1 cellular context compared by ENCODE assay signal in the genomic region with DNA sequence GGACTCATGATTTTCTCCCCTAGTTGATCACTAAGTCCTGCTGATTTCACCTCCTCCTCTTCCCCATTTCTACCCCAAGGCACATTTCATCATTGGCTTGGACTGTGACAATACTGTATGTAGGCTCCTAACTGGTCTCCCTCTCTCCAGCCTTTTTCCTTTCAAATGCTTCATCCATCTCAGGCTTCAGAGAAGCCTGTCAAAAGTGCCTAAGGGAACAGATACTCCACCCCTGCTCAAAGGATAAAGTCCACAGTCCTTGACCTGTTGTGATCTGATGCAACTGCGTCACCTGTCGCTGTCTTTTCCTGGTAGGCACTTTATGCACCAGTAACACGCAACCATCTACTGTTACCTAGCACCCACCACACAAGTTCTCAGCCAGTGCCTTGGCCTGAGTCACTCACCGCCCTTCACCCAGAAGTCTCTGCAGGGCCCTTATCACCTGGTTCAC.
A peak's percentile ranks its signal among the peaks of the same experiment; 100 is the strongest.
TF ChIP-seq lines count a peak whose summit lies in the region.

No MANE protein-coding gene starts in this region.

TF ChIP-seq in HepG2, 621 proteins besides CTCF, POLR2A, EP300 and RAD21 (continued from another document):
- no peak for TF ChIP-seq RAD51 (IDR thresholded peaks at IDR 0.05; ENCODE audit: borderline replicate concordance)
- TF ChIP-seq, protein P1, sequence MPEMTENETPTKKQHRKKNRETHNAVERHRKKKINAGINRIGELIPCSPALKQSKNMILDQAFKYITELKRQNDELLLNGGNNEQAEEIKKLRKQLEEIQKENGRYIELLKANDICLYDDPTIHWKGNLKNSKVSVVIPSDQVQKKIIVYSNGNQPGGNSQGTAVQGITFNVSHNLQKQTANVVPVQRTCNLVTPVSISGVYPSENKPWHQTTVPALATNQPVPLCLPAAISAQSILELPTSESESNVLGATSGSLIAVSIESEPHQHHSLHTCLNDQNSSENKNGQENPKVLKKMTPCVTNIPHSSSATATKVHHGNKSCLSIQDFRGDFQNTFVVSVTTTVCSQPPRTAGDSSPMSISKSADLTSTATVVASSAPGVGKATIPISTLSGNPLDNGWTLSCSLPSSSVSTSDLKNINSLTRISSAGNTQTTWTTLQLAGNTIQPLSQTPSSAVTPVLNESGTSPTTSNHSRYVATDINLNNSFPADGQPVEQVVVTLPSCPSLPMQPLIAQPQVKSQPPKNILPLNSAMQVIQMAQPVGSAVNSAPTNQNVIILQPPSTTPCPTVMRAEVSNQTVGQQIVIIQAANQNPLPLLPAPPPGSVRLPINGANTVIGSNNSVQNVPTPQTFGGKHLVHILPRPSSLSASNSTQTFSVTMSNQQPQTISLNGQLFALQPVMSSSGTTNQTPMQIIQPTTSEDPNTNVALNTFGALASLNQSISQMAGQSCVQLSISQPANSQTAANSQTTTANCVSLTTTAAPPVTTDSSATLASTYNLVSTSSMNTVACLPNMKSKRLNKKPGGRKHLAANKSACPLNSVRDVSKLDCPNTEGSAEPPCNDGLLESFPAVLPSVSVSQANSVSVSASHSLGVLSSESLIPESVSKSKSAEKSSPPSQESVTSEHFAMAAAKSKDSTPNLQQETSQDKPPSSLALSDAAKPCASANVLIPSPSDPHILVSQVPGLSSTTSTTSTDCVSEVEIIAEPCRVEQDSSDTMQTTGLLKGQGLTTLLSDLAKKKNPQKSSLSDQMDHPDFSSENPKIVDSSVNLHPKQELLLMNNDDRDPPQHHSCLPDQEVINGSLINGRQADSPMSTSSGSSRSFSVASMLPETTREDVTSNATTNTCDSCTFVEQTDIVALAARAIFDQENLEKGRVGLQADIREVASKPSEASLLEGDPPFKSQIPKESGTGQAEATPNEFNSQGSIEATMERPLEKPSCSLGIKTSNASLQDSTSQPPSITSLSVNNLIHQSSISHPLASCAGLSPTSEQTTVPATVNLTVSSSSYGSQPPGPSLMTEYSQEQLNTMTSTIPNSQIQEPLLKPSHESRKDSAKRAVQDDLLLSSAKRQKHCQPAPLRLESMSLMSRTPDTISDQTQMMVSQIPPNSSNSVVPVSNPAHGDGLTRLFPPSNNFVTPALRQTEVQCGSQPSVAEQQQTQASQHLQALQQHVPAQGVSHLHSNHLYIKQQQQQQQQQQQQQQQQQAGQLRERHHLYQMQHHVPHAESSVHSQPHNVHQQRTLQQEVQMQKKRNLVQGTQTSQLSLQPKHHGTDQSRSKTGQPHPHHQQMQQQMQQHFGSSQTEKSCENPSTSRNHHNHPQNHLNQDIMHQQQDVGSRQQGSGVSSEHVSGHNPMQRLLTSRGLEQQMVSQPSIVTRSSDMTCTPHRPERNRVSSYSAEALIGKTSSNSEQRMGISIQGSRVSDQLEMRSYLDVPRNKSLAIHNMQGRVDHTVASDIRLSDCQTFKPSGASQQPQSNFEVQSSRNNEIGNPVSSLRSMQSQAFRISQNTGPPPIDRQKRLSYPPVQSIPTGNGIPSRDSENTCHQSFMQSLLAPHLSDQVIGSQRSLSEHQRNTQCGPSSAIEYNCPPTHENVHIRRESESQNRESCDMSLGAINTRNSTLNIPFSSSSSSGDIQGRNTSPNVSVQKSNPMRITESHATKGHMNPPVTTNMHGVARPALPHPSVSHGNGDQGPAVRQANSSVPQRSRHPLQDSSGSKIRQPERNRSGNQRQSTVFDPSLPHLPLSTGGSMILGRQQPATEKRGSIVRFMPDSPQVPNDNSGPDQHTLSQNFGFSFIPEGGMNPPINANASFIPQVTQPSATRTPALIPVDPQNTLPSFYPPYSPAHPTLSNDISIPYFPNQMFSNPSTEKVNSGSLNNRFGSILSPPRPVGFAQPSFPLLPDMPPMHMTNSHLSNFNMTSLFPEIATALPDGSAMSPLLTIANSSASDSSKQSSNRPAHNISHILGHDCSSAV (CRISPR knock-in tag; IDR thresholded peaks at IDR 0.05; ENCODE audit: borderline replicate concordance) = no peak
- TF ChIP-seq ZMYM2 (CRISPR knock-in tag; IDR thresholded peaks at IDR 0.05) = peak; percentile 62; the same call in 1 of the 2 replicates
- no peak for TF ChIP-seq FOXA1 (IDR thresholded peaks at IDR 0.05)
- TF ChIP-seq FOXA1 (CRISPR knock-in tag; IDR thresholded peaks at IDR 0.05) = peak; percentile 39; the same call in 1 of the 2 replicates
- TF ChIP-seq, protein P2, sequence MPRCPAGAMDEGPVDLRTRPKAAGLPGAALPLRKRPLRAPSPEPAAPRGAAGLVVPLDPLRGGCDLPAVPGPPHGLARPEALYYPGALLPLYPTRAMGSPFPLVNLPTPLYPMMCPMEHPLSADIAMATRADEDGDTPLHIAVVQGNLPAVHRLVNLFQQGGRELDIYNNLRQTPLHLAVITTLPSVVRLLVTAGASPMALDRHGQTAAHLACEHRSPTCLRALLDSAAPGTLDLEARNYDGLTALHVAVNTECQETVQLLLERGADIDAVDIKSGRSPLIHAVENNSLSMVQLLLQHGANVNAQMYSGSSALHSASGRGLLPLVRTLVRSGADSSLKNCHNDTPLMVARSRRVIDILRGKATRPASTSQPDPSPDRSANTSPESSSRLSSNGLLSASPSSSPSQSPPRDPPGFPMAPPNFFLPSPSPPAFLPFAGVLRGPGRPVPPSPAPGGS (CRISPR knock-in tag; IDR thresholded peaks at IDR 0.05) = no peak
- no peak for TF ChIP-seq ZNF878 (CRISPR knock-in tag; IDR thresholded peaks at IDR 0.05)
- no peak for TF ChIP-seq NFATC3 (CRISPR knock-in tag; IDR thresholded peaks at IDR 0.05)
- peak; percentile 96 for TF ChIP-seq RFX5 (IDR thresholded peaks at IDR 0.05; ENCODE audit: low read depth, low read length)
- peak; percentile 73; the same call in 1 of the 2 replicates for TF ChIP-seq RFXANK (CRISPR knock-in tag; IDR thresholded peaks at IDR 0.05)
- TF ChIP-seq ZNF562 (CRISPR knock-in tag; IDR thresholded peaks at IDR 0.05; ENCODE audit: borderline replicate concordance) = no peak
- no peak; the same call in 1 of the 2 replicates for TF ChIP-seq TRIM24 (CRISPR knock-in tag; IDR thresholded peaks at IDR 0.05)
- TF ChIP-seq SRSF9 (IDR thresholded peaks at IDR 0.05; ENCODE audit: borderline replicate concordance, insufficient read depth, low read depth, low read length, poor library complexity, severe bottlenecking) = no peak
- TF ChIP-seq, protein P3, sequence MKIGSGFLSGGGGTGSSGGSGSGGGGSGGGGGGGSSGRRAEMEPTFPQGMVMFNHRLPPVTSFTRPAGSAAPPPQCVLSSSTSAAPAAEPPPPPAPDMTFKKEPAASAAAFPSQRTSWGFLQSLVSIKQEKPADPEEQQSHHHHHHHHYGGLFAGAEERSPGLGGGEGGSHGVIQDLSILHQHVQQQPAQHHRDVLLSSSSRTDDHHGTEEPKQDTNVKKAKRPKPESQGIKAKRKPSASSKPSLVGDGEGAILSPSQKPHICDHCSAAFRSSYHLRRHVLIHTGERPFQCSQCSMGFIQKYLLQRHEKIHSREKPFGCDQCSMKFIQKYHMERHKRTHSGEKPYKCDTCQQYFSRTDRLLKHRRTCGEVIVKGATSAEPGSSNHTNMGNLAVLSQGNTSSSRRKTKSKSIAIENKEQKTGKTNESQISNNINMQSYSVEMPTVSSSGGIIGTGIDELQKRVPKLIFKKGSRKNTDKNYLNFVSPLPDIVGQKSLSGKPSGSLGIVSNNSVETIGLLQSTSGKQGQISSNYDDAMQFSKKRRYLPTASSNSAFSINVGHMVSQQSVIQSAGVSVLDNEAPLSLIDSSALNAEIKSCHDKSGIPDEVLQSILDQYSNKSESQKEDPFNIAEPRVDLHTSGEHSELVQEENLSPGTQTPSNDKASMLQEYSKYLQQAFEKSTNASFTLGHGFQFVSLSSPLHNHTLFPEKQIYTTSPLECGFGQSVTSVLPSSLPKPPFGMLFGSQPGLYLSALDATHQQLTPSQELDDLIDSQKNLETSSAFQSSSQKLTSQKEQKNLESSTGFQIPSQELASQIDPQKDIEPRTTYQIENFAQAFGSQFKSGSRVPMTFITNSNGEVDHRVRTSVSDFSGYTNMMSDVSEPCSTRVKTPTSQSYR (CRISPR knock-in tag; IDR thresholded peaks at IDR 0.05; ENCODE audit: borderline replicate concordance) = no peak
- TF ChIP-seq TP53 (CRISPR knock-in tag; conservative IDR thresholded peaks at IDR 0.05) = no peak
